10 cellular contexts compared by ENCODE assay signal in the genomic region with DNA sequence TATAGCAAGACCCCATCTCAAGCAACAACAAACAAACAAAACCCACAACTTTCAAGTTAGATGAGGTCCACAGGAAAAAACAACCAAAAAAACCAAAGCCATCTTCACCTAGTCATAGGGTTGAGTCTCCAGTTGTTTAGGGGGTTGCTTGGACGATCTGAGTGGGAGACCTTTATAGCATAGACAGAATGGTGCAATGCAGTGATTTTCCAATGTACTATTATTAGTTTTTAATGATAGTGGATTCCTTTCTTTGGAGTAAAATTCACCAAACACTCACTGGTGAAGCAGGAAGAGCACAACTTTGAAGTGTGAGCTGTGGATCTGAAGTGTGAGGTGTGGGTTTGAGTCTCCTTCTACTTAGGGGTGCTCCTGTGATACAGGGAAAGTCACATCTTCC.
DNase-seq lines count a peak whose midpoint lies in the region; ATAC-seq and TF ChIP-seq lines count a peak whose summit lies in the region.
"Had no signal": no experiment of that assay in that cellular context is flagged by ENCODE, and none has a peak within 500 bp of the region (broad histone marks: within the 10 kb centered on the region; RNA-seq: fewer than 3 reads in every experiment).

No MANE protein-coding gene starts in this region.

- H3K36me3 ChIP-seq in esophagus squamous epithelium: no peaks in the 10 kb centered on the region
- no peaks in the 10 kb centered on the region for H3K36me3 ChIP-seq in tibial nerve
- H3K36me3 ChIP-seq: SJSA1 had no signal

- intact Hi-C loops in esophagus squamous epithelium (cut with DNase I): loop anchor here (2.0 kb wide), 1 partner anchor 61 kb away; no protein-coding TSS in a partner anchor

- H3K9me3 ChIP-seq in esophagus squamous epithelium: no peaks in the 10 kb centered on the region
- H3K9me3 ChIP-seq in tibial nerve: no peaks in the 10 kb centered on the region
- H3K9me3 ChIP-seq: SJSA1 had no signal

- 82 to 95% methylated on average over 1 of the region's 1 CpG for WGBS in esophagus squamous epithelium, 2 donors
- WGBS in tibial nerve, 2 donors: 71 to 74% methylated on average over 1 of the region's 1 CpG

- no peaks in the 10 kb centered on the region for H3K27me3 ChIP-seq in esophagus squamous epithelium
- no peaks in the 10 kb centered on the region for H3K27me3 ChIP-seq in tibial nerve
- H3K27me3 ChIP-seq: SJSA1 had no signal

- no peaks in the 10 kb centered on the region for H3K36me3 Mint-ChIP-seq in glutamatergic neuron (ENCODE audit: unreplicated experiment)

- TF ChIP-seq POLR2A in esophagus squamous epithelium (IDR thresholded peaks at IDR 0.05) (no peak), tibial nerve (IDR thresholded peaks at IDR 0.05) (no peak)

- H3K4me3 ChIP-seq in esophagus squamous epithelium (no peak overlapping the region), tibial nerve (no peak overlapping the region)
- H3K4me3 ChIP-seq: SJSA1 had no signal

- ATAC-seq in HG03280 (IDR thresholded peaks at IDR 0.05; ENCODE audit: unreplicated experiment): no peak

- H3K27ac Mint-ChIP-seq in glutamatergic neuron (ENCODE audit: unreplicated experiment): no peak overlapping the region
- H3K27ac Mint-ChIP-seq: activated CD4-positive, alpha-beta memory T cell treated with anti-CD3 and anti-CD28 coated beads, Interleukin-2, amount 10 ng/mL, durations not matched to agents 7 days and 5 days had no signal

- no peak overlapping the region for H3K4me3 Mint-ChIP-seq in glutamatergic neuron (ENCODE audit: unreplicated experiment)
- H3K4me3 Mint-ChIP-seq: activated CD4-positive, alpha-beta memory T cell treated with anti-CD3 and anti-CD28 coated beads, Interleukin-2, amount 10 ng/mL, durations not matched to agents 7 days and 5 days had no signal

- no peak for DNase-seq in esophagus squamous epithelium (lab: John Stamatoyannopoulos, UW)
- DNase-seq in pons (ENCODE audit: low spot score): peak; percentile 19
- no peak for DNase-seq in tibial nerve (ENCODE audit: low spot score in 2 of 2)
- DNase-seq in glutamatergic neuron: no peak
- no peak for DNase-seq in SW480 (ENCODE audit: low spot score)
- DNase-seq: activated CD4-positive, alpha-beta memory T cell treated with anti-CD3 and anti-CD28 coated beads, Interleukin-2, amount 10 ng/mL, durations not matched to agents 7 days and 5 days; NCI-H1048 had no signal

- TF ChIP-seq CTCF in esophagus squamous epithelium (IDR thresholded peaks at IDR 0.05) (no peak), tibial nerve (IDR thresholded peaks at IDR 0.05) (no peak), glutamatergic neuron (IDR thresholded peaks at IDR 0.05; ENCODE audit: partially characterized antibody, unreplicated experiment) (no peak)

- H3K27ac ChIP-seq in angular gyrus (ENCODE audit: low read depth, low read length) (peak overlapping the region; percentile 98), esophagus squamous epithelium (peak overlapping the region; percentile 92 to 97 (median 96)), tibial nerve (peak overlapping the region; percentile 88 to 99 (median 95))

- H3K4me1 ChIP-seq in esophagus squamous epithelium (peaks cover 44 to 89% (median 67%) of the 10 kb centered on the region in 3 donors), tibial nerve (peaks cover 15 to 98% (median 79%) of the 10 kb centered on the region in 4 donors)

- TF ChIP-seq EP300 in tibial nerve (IDR thresholded peaks at IDR 0.05): no peak

- H3K27me3 Mint-ChIP-seq in glutamatergic neuron (ENCODE audit: unreplicated experiment): peaks cover 3% of the 10 kb centered on the region

- peaks cover 4% of the 10 kb centered on the region for H3K4me1 Mint-ChIP-seq in glutamatergic neuron (ENCODE audit: low read depth, unreplicated experiment)

- H3K9me3 Mint-ChIP-seq in glutamatergic neuron (ENCODE audit: unreplicated experiment): no peaks in the 10 kb centered on the region
- H3K9me3 Mint-ChIP-seq: activated CD4-positive, alpha-beta memory T cell treated with anti-CD3 and anti-CD28 coated beads, Interleukin-2, amount 10 ng/mL, durations not matched to agents 7 days and 5 days had no signal
